ENCODE assay signal across 27 cellular contexts in the genomic region with DNA sequence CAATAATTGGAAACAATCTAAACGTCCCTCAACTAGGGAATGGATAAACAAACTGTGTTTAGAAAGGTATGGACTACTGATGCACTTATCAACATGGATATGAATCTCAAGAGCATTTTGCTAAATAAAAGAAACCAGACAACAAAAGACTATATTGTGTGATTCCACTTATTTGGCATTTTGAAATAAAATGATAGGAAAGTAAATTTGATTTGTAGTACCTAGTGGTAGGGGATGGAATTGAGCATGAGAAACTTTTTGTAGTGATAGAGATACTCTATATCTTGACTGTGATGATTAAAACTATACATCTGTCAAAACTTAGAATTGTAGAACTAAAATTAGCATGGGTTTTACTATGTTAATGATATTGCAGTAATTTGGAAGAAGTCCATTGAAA.
"Had no signal": no experiment of that assay in that cellular context is flagged by ENCODE, and none has a peak within 500 bp of the region (broad histone marks: within the 10 kb centered on the region; RNA-seq: fewer than 3 reads in every experiment).

No MANE protein-coding gene starts in this region.

- H3K4me3 ChIP-seq: gastrocnemius medialis, ovary, right lobe of liver, tibial nerve had no signal

- H3K4me1 Mint-ChIP-seq: activated naive CD4-positive, alpha-beta T cell treated with anti-CD3 and anti-CD28 coated beads, Interleukin-2, amount 10 ng/mL, durations not matched to agents 7 days and 5 days; activated naive CD8-positive, alpha-beta T cell treated with anti-CD3 and anti-CD28 coated beads, Interleukin-2, amount 10 ng/mL, durations not matched to agents 7 days and 5 days had no signal

- H3K4me3 Mint-ChIP-seq: activated CD4-positive, alpha-beta memory T cell treated with anti-CD3 and anti-CD28 coated beads for 36 hours; activated naive CD4-positive, alpha-beta T cell treated with anti-CD3 and anti-CD28 coated beads, Interleukin-2, amount 10 ng/mL, durations not matched to agents 7 days and 5 days; activated naive CD8-positive, alpha-beta T cell treated with anti-CD3 and anti-CD28 coated beads, Interleukin-2, amount 10 ng/mL, durations not matched to agents 7 days and 5 days; activated T-helper 1 cell treated with anti-CD3 and anti-CD28 coated beads, Interleukin-12 subunit alpha, Interleukin-12 subunit beta, Interleukin-2, Interleukin-4 antibody, amounts not matched to agents 30 ng/mL and 10 ng/mL and 1 ng/mL, durations not matched to agents 14 hours and 24 hours and 36 hours; immature natural killer cell; nephron had no signal

- H3K9me3 Mint-ChIP-seq: activated CD4-positive, alpha-beta memory T cell treated with anti-CD3 and anti-CD28 coated beads for 36 hours; activated naive CD4-positive, alpha-beta T cell treated with anti-CD3 and anti-CD28 coated beads, Interleukin-2, amount 10 ng/mL, durations not matched to agents 7 days and 5 days; activated naive CD8-positive, alpha-beta T cell treated with anti-CD3 and anti-CD28 coated beads, Interleukin-2, amount 10 ng/mL, durations not matched to agents 7 days and 5 days; activated T-helper 1 cell treated with anti-CD3 and anti-CD28 coated beads, Interleukin-12 subunit alpha, Interleukin-12 subunit beta, Interleukin-2, Interleukin-4 antibody, amounts not matched to agents 30 ng/mL and 10 ng/mL and 1 ng/mL, durations not matched to agents 14 hours and 24 hours and 36 hours; immature natural killer cell; nephron had no signal

- H3K27ac Mint-ChIP-seq: activated CD4-positive, alpha-beta memory T cell treated with anti-CD3 and anti-CD28 coated beads for 36 hours; activated naive CD4-positive, alpha-beta T cell treated with anti-CD3 and anti-CD28 coated beads, Interleukin-2, amount 10 ng/mL, durations not matched to agents 7 days and 5 days; activated naive CD8-positive, alpha-beta T cell treated with anti-CD3 and anti-CD28 coated beads, Interleukin-2, amount 10 ng/mL, durations not matched to agents 7 days and 5 days; activated T-helper 1 cell treated with anti-CD3 and anti-CD28 coated beads, Interleukin-12 subunit alpha, Interleukin-12 subunit beta, Interleukin-2, Interleukin-4 antibody, amounts not matched to agents 30 ng/mL and 10 ng/mL and 1 ng/mL, durations not matched to agents 14 hours and 24 hours and 36 hours; nephron; progenitor cell of endocrine pancreas had no signal

- DNase-seq: activated CD4-positive, alpha-beta memory T cell treated with anti-CD3 and anti-CD28 coated beads for 36 hours; activated CD4-positive, alpha-beta T cell treated with anti-CD3 and anti-CD28 coated beads for 4 hours; activated CD8-positive, alpha-beta memory T cell treated with anti-CD3 and anti-CD28 coated beads, Interleukin-2, amount 50 U/mL, for 4 hours; activated gamma-delta T cell; activated naive CD4-positive, alpha-beta T cell treated with anti-CD3 and anti-CD28 coated beads, Interleukin-2, amount 10 ng/mL, durations not matched to agents 7 days and 5 days; activated naive CD8-positive, alpha-beta T cell treated with anti-CD3 and anti-CD28 coated beads, Interleukin-2, amount 10 ng/mL, durations not matched to agents 7 days and 5 days; activated T-cell treated with anti-CD3 and anti-CD28 coated beads, Interleukin-2, amount 50 U/mL, for 1 hour; amniotic stem cell; effector CD8-positive, alpha-beta T cell; erythroblast; gastrocnemius medialis; head of caudate nucleus; hippocampal formation; immature natural killer cell; kidney; left colon; mammary epithelial cell; ovary; right lobe of liver; stimulated activated CD4-positive, alpha-beta T cell treated with anti-CD3 and anti-CD28 coated beads, Interleukin-2, amount 100 ng/mL, for 48 hours; stimulated activated naive CD4-positive, alpha-beta T cell treated with Interleukin-2 at 50 U/mL for 16 hours had no signal

- H3K27me3 Mint-ChIP-seq: activated CD4-positive, alpha-beta memory T cell treated with anti-CD3 and anti-CD28 coated beads for 36 hours; activated naive CD4-positive, alpha-beta T cell treated with anti-CD3 and anti-CD28 coated beads, Interleukin-2, amount 10 ng/mL, durations not matched to agents 7 days and 5 days; activated naive CD8-positive, alpha-beta T cell treated with anti-CD3 and anti-CD28 coated beads, Interleukin-2, amount 10 ng/mL, durations not matched to agents 7 days and 5 days; progenitor cell of endocrine pancreas had no signal

- FAIRE-seq: bronchial epithelial cell, colon, kidney had no signal
